Comparison of ENCODE assay signal across 27 cellular contexts in the genomic region with DNA sequence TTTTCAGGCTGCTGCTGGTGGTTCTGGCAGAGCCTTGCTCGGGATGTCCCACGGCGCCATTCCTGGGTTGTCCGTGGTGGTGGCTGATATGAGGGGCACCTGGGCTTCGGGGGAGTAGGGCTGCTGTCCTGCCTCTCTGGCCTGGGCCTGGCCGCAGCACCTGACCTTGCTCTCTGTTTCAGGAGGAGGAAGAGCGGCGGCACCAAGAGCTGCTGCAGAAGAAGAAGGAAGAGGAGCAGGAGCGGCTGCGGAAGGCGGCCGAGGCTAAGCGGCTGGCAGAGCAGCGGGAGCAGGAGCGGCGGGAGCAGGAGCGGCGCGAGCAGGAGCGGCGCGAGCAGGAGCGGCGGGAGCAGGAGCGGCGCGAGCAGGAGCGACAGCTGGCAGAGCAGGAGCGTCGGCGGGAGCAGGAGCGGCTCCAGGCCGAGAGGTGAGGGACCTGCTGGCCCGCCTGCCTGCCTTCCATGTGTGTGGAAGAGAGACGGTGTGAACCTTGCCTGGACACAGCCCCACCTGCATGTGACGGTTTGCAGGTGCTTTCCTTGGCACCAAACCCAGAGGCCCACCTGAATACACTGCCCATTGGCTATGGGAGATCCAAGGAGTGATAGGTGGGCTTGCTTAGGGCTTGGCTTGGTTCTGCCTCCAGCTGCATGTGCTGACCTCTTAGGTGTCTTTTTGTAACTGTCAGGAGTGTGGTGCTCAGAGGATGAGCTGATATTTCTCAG. TPM values are rescaled to one million over a fixed set of nuclear protein-coding genes. Genes with fewer than 3 reads are reported as not detected.
DNase-seq lines count a peak whose midpoint lies in the region; ATAC-seq and TF ChIP-seq lines count a peak whose summit lies in the region.
"Had no signal": no experiment of that assay in that cellular context is flagged by ENCODE, and none has a peak within 500 bp of the region (broad histone marks: within the 10 kb centered on the region; RNA-seq: fewer than 3 reads in every experiment).

No MANE protein-coding gene starts in this region.

- H3F3A ChIP-seq in SK-N-SH (replicated peaks; ENCODE audit: insufficient read depth): no peaks in the 10 kb centered on the region

- H3K4me3 Mint-ChIP-seq in activated CD4-positive, alpha-beta T cell treated with anti-CD3 and anti-CD28 coated beads, Interleukin-2, amount 10 ng/mL, durations not matched to agents 7 days and 5 days: no peak overlapping the region
- H3K4me3 Mint-ChIP-seq: activated naive CD8-positive, alpha-beta T cell; activated T-helper 1 cell treated with anti-CD3 and anti-CD28 coated beads, Interleukin-12 subunit alpha, Interleukin-12 subunit beta, Interleukin-2, Interleukin-4 antibody, amounts not matched to agents 30 ng/mL and 10 ng/mL and 1 ng/mL, durations not matched to agents 14 hours and 24 hours and 36 hours; HFFc6; memory B cell had no signal

- no peak overlapping the region for H3K4me2 ChIP-seq in SK-N-SH
- H3K4me2 ChIP-seq in neuronal stem cell (ENCODE audit: insufficient read depth, low read length, poor library complexity, severe bottlenecking): no peak overlapping the region

- no peaks in the 10 kb centered on the region for H3K9me3 Mint-ChIP-seq in activated CD4-positive, alpha-beta T cell treated with anti-CD3 and anti-CD28 coated beads, Interleukin-2, amount 10 ng/mL, durations not matched to agents 7 days and 5 days
- H3K9me3 Mint-ChIP-seq: activated T-helper 1 cell treated with anti-CD3 and anti-CD28 coated beads, Interleukin-12 subunit alpha, Interleukin-12 subunit beta, Interleukin-2, Interleukin-4 antibody, amounts not matched to agents 30 ng/mL and 10 ng/mL and 1 ng/mL, durations not matched to agents 14 hours and 24 hours and 36 hours; CD4-positive, CD25-positive, alpha-beta regulatory T cell; HFFc6; memory B cell had no signal

- TF ChIP-seq CTCF in SK-N-SH (IDR thresholded peaks at IDR 0.05): no peak

- no peak overlapping the region for H2AFZ ChIP-seq in SK-N-SH (ENCODE audit: low read depth)
- H2AFZ ChIP-seq in neuronal stem cell (ENCODE audit: low read length): no peak overlapping the region

- H3K23ac ChIP-seq in neuronal stem cell (ENCODE audit: low read depth, low read length, poor library complexity): peak overlapping the region; percentile 57

- H3K4me1 ChIP-seq in SK-N-SH (ENCODE audit: control insufficient read depth in 1 of 2, insufficient read depth in 2 of 2, low read depth in 1 of 2, low read length in 1 of 2): no peaks in the 10 kb centered on the region
- H3K4me1 ChIP-seq in neuronal stem cell (ENCODE audit: control insufficient read depth in 2 of 2, insufficient read depth in 1 of 2, low read depth in 1 of 2, low read length in 2 of 2): no peaks in the 10 kb centered on the region
- H3K4me1 ChIP-seq in aorta (ENCODE audit: control insufficient read depth in 1 of 2, insufficient read depth in 2 of 2, low read length in 2 of 2): no peaks in the 10 kb centered on the region

- POLR2A ChIA-PET in SK-N-SH (lab: Yijun Ruan, JAX): interaction anchor here (0.7 kb wide), 2 partner anchors 23 to 177 kb away, joined by 3 read pairs; no protein-coding TSS in a partner anchor
- POLR2A ChIA-PET in activated CD4-positive, alpha-beta T cell treated with anti-CD3 and anti-CD28 coated beads, Interleukin-2, amount 10 ng/mL, durations not matched to agents 7 days and 5 days (lab: Charles Lee): no interaction called here

- peaks cover 36 to 69% of the 10 kb centered on the region in 2 experiments for H3K36me3 ChIP-seq in SK-N-SH (replicated peaks in 1 of 2; ENCODE audit: control insufficient read depth in 1 of 2, insufficient read depth in 2 of 2, low read length in 1 of 2)
- peaks cover 80 to 99% of the 10 kb centered on the region in 2 donors for H3K36me3 ChIP-seq in neuronal stem cell (replicated peaks in 1 of 2; ENCODE audit: control insufficient read depth in 2 of 2, insufficient read depth in 2 of 2, low read length in 2 of 2)
- peaks cover 3 to 13% of the 10 kb centered on the region in 2 donors for H3K36me3 ChIP-seq in aorta (ENCODE audit: control insufficient read depth in 1 of 2, insufficient read depth in 2 of 2, low read length in 1 of 2)

- no peaks in the 10 kb centered on the region for H4K20me1 ChIP-seq in SK-N-SH (ENCODE audit: insufficient read depth)

- H3K9ac ChIP-seq in SK-N-SH (no peak overlapping the region), neuronal stem cell (ENCODE audit: low read depth, low read length, poor library complexity) (no peak overlapping the region)

- intact Hi-C loops in cardiac septum (cut with DNase I): no loop called here
- intact Hi-C loops in Right ventricle myocardium inferior (cut with DNase I): no loop called here
- intact Hi-C loops in aorta (cut with DNase I): no loop called here

- CTCF ChIA-PET in SK-N-SH (lab: Yijun Ruan, JAX): interaction anchor here (0.9 to 1.0 kb wide), 2 partner anchors 10 to 164 kb away, joined by 3 read pairs; no protein-coding TSS in a partner anchor
- CTCF ChIA-PET in activated CD4-positive, alpha-beta T cell treated with anti-CD3 and anti-CD28 coated beads, Interleukin-2, amount 10 ng/mL, durations not matched to agents 7 days and 5 days (lab: Charles Lee): no interaction called here

- H3K4me1 Mint-ChIP-seq in activated CD4-positive, alpha-beta T cell treated with anti-CD3 and anti-CD28 coated beads, Interleukin-2, amount 10 ng/mL, durations not matched to agents 7 days and 5 days: no peaks in the 10 kb centered on the region
- H3K4me1 Mint-ChIP-seq: memory B cell had no signal

- no peak overlapping the region for H4K91ac ChIP-seq in neuronal stem cell (ENCODE audit: low read depth, low read length, poor library complexity)

- WGBS in SK-N-SH (ENCODE audit: low lambda C conversion rate): 96% methylated on average over 36 of the region's 36 CpGs
- no CpG with 5 or more reads among the region's 36 CpGs for WGBS in neuronal stem cell (ENCODE audit: extremely low coverage in 2 of 2, insufficient read length in 2 of 2, insufficient replicate concordance in 1 of 2), 2 donors
- 94% methylated on average over 35 to 36 of the region's 36 CpGs for WGBS in aorta, 2 donors

- H2BK15ac ChIP-seq in neuronal stem cell (ENCODE audit: low read length): no peak overlapping the region

- no peak overlapping the region for H4K8ac ChIP-seq in neuronal stem cell (ENCODE audit: low read depth, low read length)

- no peak overlapping the region for H3K27ac Mint-ChIP-seq in activated CD4-positive, alpha-beta T cell treated with anti-CD3 and anti-CD28 coated beads, Interleukin-2, amount 10 ng/mL, durations not matched to agents 7 days and 5 days
- H3K27ac Mint-ChIP-seq: activated naive CD8-positive, alpha-beta T cell; activated T-helper 1 cell treated with anti-CD3 and anti-CD28 coated beads, Interleukin-12 subunit alpha, Interleukin-12 subunit beta, Interleukin-2, Interleukin-4 antibody, amounts not matched to agents 30 ng/mL and 10 ng/mL and 1 ng/mL, durations not matched to agents 14 hours and 24 hours and 36 hours; HFFc6; memory B cell had no signal

- TF ChIP-seq EP300 in SK-N-SH (IDR thresholded peaks at IDR 0.05; ENCODE audit: borderline replicate concordance in 1 of 2, low read depth in 1 of 2, low read length in 1 of 2): no peak

- no peak overlapping the region for H3K14ac ChIP-seq in neuronal stem cell (ENCODE audit: low read length)

- H3K27me3 Mint-ChIP-seq in activated CD4-positive, alpha-beta T cell treated with anti-CD3 and anti-CD28 coated beads, Interleukin-2, amount 10 ng/mL, durations not matched to agents 7 days and 5 days: no peaks in the 10 kb centered on the region
- H3K27me3 Mint-ChIP-seq: activated naive CD8-positive, alpha-beta T cell; CD4-positive, CD25-positive, alpha-beta regulatory T cell; memory B cell had no signal

- H3K79me1 ChIP-seq in neuronal stem cell (ENCODE audit: low read depth, low read length): peaks cover 4% of the 10 kb centered on the region

- H3K4me3 ChIP-seq in SK-N-SH (ENCODE audit: low read depth in 2 of 2, low read length in 1 of 2) (no peak overlapping the region), neuronal stem cell (ENCODE audit: low read length in 2 of 2) (no peak overlapping the region), aorta (ENCODE audit: low read length in 2 of 2) (no peak overlapping the region)

- H3K27ac ChIP-seq in SK-N-SH (ENCODE audit: low read depth in 2 of 2, low read length in 1 of 2) (no peak overlapping the region), neuronal stem cell (replicated peaks; ENCODE audit: low read length) (no peak overlapping the region), aorta (ENCODE audit: low read depth in 1 of 2, low read length in 2 of 2) (no peak overlapping the region)
- H3K27ac ChIP-seq: 22Rv1, RWPE1 had no signal

- no peak overlapping the region for H2BK12ac ChIP-seq in neuronal stem cell (ENCODE audit: low read length)

- H3K4ac ChIP-seq in neuronal stem cell (ENCODE audit: low read length): no peak overlapping the region

- TF ChIP-seq RAD21 in SK-N-SH (IDR thresholded peaks at IDR 0.05; ENCODE audit: low read length): no peak

- no peaks in the 10 kb centered on the region for H3K79me2 ChIP-seq in SK-N-SH (ENCODE audit: insufficient read depth)

- H3K36me3 Mint-ChIP-seq in activated CD4-positive, alpha-beta T cell treated with anti-CD3 and anti-CD28 coated beads, Interleukin-2, amount 10 ng/mL, durations not matched to agents 7 days and 5 days (ENCODE audit: low read depth): peaks cover 67% of the 10 kb centered on the region

- H3K18ac ChIP-seq in neuronal stem cell (ENCODE audit: low read length): no peak overlapping the region

- H3K27me3 ChIP-seq in SK-N-SH (ENCODE audit: insufficient read depth) (no peaks in the 10 kb centered on the region), neuronal stem cell (ENCODE audit: control insufficient read depth in 3 of 3, insufficient read depth in 3 of 3, low read depth in 1 of 3, low read length in 3 of 3) (no peaks in the 10 kb centered on the region), aorta (ENCODE audit: control insufficient read depth in 1 of 2, insufficient read depth in 2 of 2, low read length in 1 of 2) (no peaks in the 10 kb centered on the region)

- peak; percentile 5 for DNase-seq in SK-N-SH
- DNase-seq in cardiac septum (ENCODE audit: low spot score): peak; percentile 57
- no peak for DNase-seq in Right ventricle myocardium inferior (ENCODE audit: missing footprints)
- DNase-seq in neuronal stem cell (ENCODE audit: low spot score): no peak
- DNase-seq in aorta: peak; percentile 6 to 65
- DNase-seq in activated CD4-positive, alpha-beta T cell treated with anti-CD3 and anti-CD28 coated beads, Interleukin-2, amount 10 ng/mL, durations not matched to agents 7 days and 5 days: no peak
- DNase-seq: activated CD4-positive, alpha-beta T cell treated with anti-CD3 and anti-CD28 coated beads, Interleukin-2, amount 50 U/mL, for 1 hour; CD4-positive, CD25-positive, alpha-beta regulatory T cell; HFFc6; NCI-H2081; NCI-H345; NCI-H774; retina; stimulated activated CD4-positive, alpha-beta T cell treated with anti-CD3 and anti-CD28 coated beads, Interleukin-4, amount 100 ng/mL, for 1 hour; stimulated activated naive CD4-positive, alpha-beta T cell had no signal

- ATAC-seq in SK-N-SH treated with all-trans-retinoic acid at 6 μM for 48 hours: no peak
- no peak for ATAC-seq in Right ventricle myocardium inferior
- no peak for ATAC-seq in aorta (ENCODE audit: low FRiP score)
- ATAC-seq in HG03025 (IDR thresholded peaks at IDR 0.05; ENCODE audit: low FRiP score, unreplicated experiment): no peak

- peak overlapping the region; percentile 43 for H2BK5ac ChIP-seq in neuronal stem cell (ENCODE audit: low read length)

- no peak overlapping the region for H2BK120ac ChIP-seq in neuronal stem cell (ENCODE audit: low read depth, low read length)

- H2AK5ac ChIP-seq in neuronal stem cell (ENCODE audit: low read depth, low read length): no peak overlapping the region

- no peaks in the 10 kb centered on the region for H3K9me2 ChIP-seq in SK-N-SH

- H3K9me3 ChIP-seq in SK-N-SH: no peaks in the 10 kb centered on the region
- no peaks in the 10 kb centered on the region for H3K9me3 ChIP-seq in neuronal stem cell (replicated peaks in 1 of 2; ENCODE audit: control insufficient read depth in 2 of 2, insufficient read depth in 1 of 2, low read depth in 1 of 2, low read length in 2 of 2)
- no peaks in the 10 kb centered on the region for H3K9me3 ChIP-seq in aorta (ENCODE audit: control insufficient read depth, low read length)

RNA-seq across cellular contexts. Expression of gene INCENP, which starts 22.8 kb away (rescaled TPM):
- polyA plus RNA-seq in SK-N-SH (2012; rRNA removed) (14.5 and 20.1 TPM in 2 replicates), aorta (1 to 10 TPM; 3.5 to 7.2 TPM)
- polyA plus RNA-seq in SK-N-SH (2012; cell fraction: cytosol; rRNA removed): 9.8 and 12.8 TPM in 2 replicates
- 26.7 and 32.6 TPM in 2 replicates for polyA plus RNA-seq in SK-N-SH (2012; cell fraction: nucleus; rRNA removed)
- total RNA-seq in cardiac septum (13.5 TPM), Right ventricle myocardium inferior (10.5 TPM), aorta (10 to 100 TPM; 17.8 to 19.8 TPM)
- 57.5 TPM for polyA plus RNA-seq in neuronal stem cell (2013, experiment 1 of 2)
- 59.1 TPM for polyA plus RNA-seq in neuronal stem cell (2013, experiment 2 of 2)
- total RNA-seq in activated CD4-positive, alpha-beta T cell treated with anti-CD3 and anti-CD28 coated beads, Interleukin-2, amount 10 ng/mL, durations not matched to agents 7 days and 5 days: 100 to 1,000 TPM; 200 to 204 TPM

RNA-seq across cellular contexts. Expression of gene SCGB1D1, which starts 43.4 kb away (rescaled TPM):
- not detected in 2 replicates for polyA plus RNA-seq in SK-N-SH (2012; rRNA removed)
- not detected in 2 replicates for polyA plus RNA-seq in SK-N-SH (2012; cell fraction: cytosol; rRNA removed)
- polyA plus RNA-seq in SK-N-SH (2012; cell fraction: nucleus; rRNA removed): not detected in 2 replicates
- total RNA-seq in cardiac septum: not detected
- not detected for total RNA-seq in Right ventricle myocardium inferior
- polyA plus RNA-seq in neuronal stem cell (2013, experiment 1 of 2): not detected
- not detected for polyA plus RNA-seq in neuronal stem cell (2013, experiment 2 of 2)
- total RNA-seq in aorta: not detected
- polyA plus RNA-seq in aorta: not detected
- total RNA-seq in activated CD4-positive, alpha-beta T cell treated with anti-CD3 and anti-CD28 coated beads, Interleukin-2, amount 10 ng/mL, durations not matched to agents 7 days and 5 days: not detected
- total RNA-seq: activated T-helper 1 cell treated with anti-CD3 and anti-CD28 coated beads, Interleukin-12 subunit alpha, Interleukin-12 subunit beta, Interleukin-2, Interleukin-4 antibody, amounts not matched to agents 30 ng/mL and 10 ng/mL and 1 ng/mL, durations not matched to agents 14 hours and 24 hours and 36 hours; CD4-positive, CD25-positive, alpha-beta regulatory T cell; epithelial cell of proximal tubule; HFFc6; MCF 10A; myocyte; omental fat pad; T-helper 2 cell treated with Interferon-gamma antibody and Interleukin-4, amounts not matched to agents 100 ng/mL and 5 ng/mL, for 36 hours had no signal
- polyA plus RNA-seq: CD4-positive, CD25-positive, alpha-beta regulatory T cell had no signal

Comparison
In these comparisons a context has a peak if more than half of its experiments do, and no peak if none do; other contexts are left out.
1. DNase-seq: peak in SK-N-SH (single experiment), cardiac septum (single experiment) and aorta (2 of 2); none in Right ventricle myocardium inferior (single experiment), neuronal stem cell (single experiment) and activated CD4-positive, alpha-beta T cell treated with anti-CD3 and anti-CD28 coated beads, Interleukin-2, amount 10 ng/mL, durations not matched to agents 7 days and 5 days (single experiment).
2. RNA of gene INCENP, which starts 22.8 kb away (total RNA-seq): 200 to 204 TPM in activated CD4-positive, alpha-beta T cell treated with anti-CD3 and anti-CD28 coated beads, Interleukin-2, amount 10 ng/mL, durations not matched to agents 7 days and 5 days; 17.8 to 19.8 TPM in aorta, 13.5 TPM in cardiac septum (single experiment) and 10.5 TPM in Right ventricle myocardium inferior (single experiment); every median in the first group is over 4 times any median in the second.